Comparison of ENCODE assay signal across 8 cellular contexts in the genomic region with DNA sequence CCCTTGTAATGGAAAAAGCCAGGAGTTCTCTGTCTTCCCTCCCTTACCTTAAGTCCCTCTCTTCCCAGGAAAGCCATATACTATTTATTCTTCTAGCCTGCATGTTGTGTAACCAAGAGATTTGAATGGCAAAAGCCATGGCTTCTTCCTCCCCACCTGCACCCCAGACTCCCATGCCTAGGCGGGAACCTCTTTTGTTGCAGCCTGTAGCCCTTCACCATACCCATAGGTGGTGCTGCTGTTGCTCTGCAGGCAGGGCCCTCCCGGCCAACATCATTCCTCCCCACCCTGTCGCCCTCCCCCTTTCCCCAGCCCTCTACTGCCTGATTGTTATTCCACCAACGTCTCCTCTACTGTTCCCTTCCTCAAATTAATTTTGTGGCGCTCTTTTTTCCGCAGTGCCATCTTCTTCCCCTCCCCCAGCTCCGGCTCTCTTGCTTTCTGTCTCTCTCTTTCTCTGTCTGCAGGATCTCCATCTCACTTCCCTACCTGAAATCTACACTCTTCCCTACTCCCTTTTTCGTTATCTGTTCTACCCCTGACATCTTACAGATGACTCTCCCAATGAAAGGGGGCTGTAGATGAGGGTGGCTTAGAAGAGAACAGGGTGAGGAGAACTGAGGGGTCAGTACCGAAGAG. TPM values are rescaled to one million over a fixed set of nuclear protein-coding genes. Genes with fewer than 3 reads are reported as not detected.
DNase-seq lines count a peak whose midpoint lies in the region; ATAC-seq and TF ChIP-seq lines count a peak whose summit lies in the region.

No MANE protein-coding gene starts in this region.

- no peaks in the 10 kb centered on the region for H3K4me1 ChIP-seq in prostate gland (replicated peaks)

- intact Hi-C loops in activated naive CD4-positive, alpha-beta T cell treated with anti-CD3 and anti-CD28 coated beads for 36 hours (cut with micrococcal nuclease): no loop called here
- intact Hi-C loops in prostate gland (cut with DNase I): no loop called here

- WGBS in prostate gland: 46% methylated on average over 9 of the region's 9 CpGs

- CTCF ChIA-PET in activated naive CD4-positive, alpha-beta T cell treated with anti-CD3 and anti-CD28 coated beads for 36 hours (lab: Charles Lee): interaction anchor here (0.9 to 9.8 kb wide), 3 partner anchors 60 to 77 kb away, joined by 3 to 209 read pairs (median 27); partner anchors contain the start of gene THTPA

- H3K4me3 Mint-ChIP-seq in activated naive CD4-positive, alpha-beta T cell treated with anti-CD3 and anti-CD28 coated beads for 36 hours: no peak overlapping the region
- H3K4me3 Mint-ChIP-seq in activated naive CD8-positive, alpha-beta T cell treated with anti-CD3 and anti-CD28 coated beads, Interleukin-2, amount 50 U/mL, for 24 hours: no peak overlapping the region

- no peaks in the 10 kb centered on the region for H3K27me3 Mint-ChIP-seq in activated naive CD4-positive, alpha-beta T cell treated with anti-CD3 and anti-CD28 coated beads for 36 hours (ENCODE audit: low read depth)
- H3K27me3 Mint-ChIP-seq in activated naive CD8-positive, alpha-beta T cell treated with anti-CD3 and anti-CD28 coated beads, Interleukin-2, amount 50 U/mL, for 24 hours: no peaks in the 10 kb centered on the region

- no peaks in the 10 kb centered on the region for H3K36me3 ChIP-seq in prostate gland

- H3K27ac Mint-ChIP-seq in activated naive CD4-positive, alpha-beta T cell treated with anti-CD3 and anti-CD28 coated beads for 36 hours: no peak overlapping the region
- no peak overlapping the region for H3K27ac Mint-ChIP-seq in activated naive CD8-positive, alpha-beta T cell treated with anti-CD3 and anti-CD28 coated beads, Interleukin-2, amount 50 U/mL, for 24 hours

- no peaks in the 10 kb centered on the region for H3K9me3 Mint-ChIP-seq in activated naive CD4-positive, alpha-beta T cell treated with anti-CD3 and anti-CD28 coated beads for 36 hours
- H3K9me3 Mint-ChIP-seq in activated naive CD8-positive, alpha-beta T cell treated with anti-CD3 and anti-CD28 coated beads, Interleukin-2, amount 50 U/mL, for 24 hours: no peaks in the 10 kb centered on the region

- no peak for TF ChIP-seq CTCF in prostate gland (IDR thresholded peaks at IDR 0.05)

- no peaks in the 10 kb centered on the region for H3K27me3 ChIP-seq in prostate gland (replicated peaks; ENCODE audit: insufficient read depth)

- TF ChIP-seq POLR2A in prostate gland (IDR thresholded peaks at IDR 0.05): no peak

- peaks cover 1% of the 10 kb centered on the region for H3K4me1 Mint-ChIP-seq in activated naive CD4-positive, alpha-beta T cell treated with anti-CD3 and anti-CD28 coated beads for 36 hours (ENCODE audit: low read depth)
- H3K4me1 Mint-ChIP-seq in activated naive CD8-positive, alpha-beta T cell treated with anti-CD3 and anti-CD28 coated beads, Interleukin-2, amount 50 U/mL, for 24 hours: no peaks in the 10 kb centered on the region

- no peak overlapping the region for H3K27ac ChIP-seq in prostate gland

- peaks cover 13% of the 10 kb centered on the region for H3K36me3 Mint-ChIP-seq in activated naive CD4-positive, alpha-beta T cell treated with anti-CD3 and anti-CD28 coated beads for 36 hours (ENCODE audit: low read depth)
- peaks cover 17% of the 10 kb centered on the region for H3K36me3 Mint-ChIP-seq in activated naive CD8-positive, alpha-beta T cell treated with anti-CD3 and anti-CD28 coated beads, Interleukin-2, amount 50 U/mL, for 24 hours (ENCODE audit: low read depth)

- H3K4me3 ChIP-seq in prostate gland: no peak overlapping the region

- peak; percentile 17 for DNase-seq in activated naive CD4-positive, alpha-beta T cell treated with anti-CD3 and anti-CD28 coated beads for 36 hours
- no peak for DNase-seq in activated naive CD4-positive, alpha-beta T cell treated with Interleukin-2 at 50 U/mL for 16 hours
- DNase-seq in NCI-H128 (lab: John Stamatoyannopoulos, UW; ENCODE audit: unreplicated experiment) (peak; percentile 51), medulla oblongata (ENCODE audit: extremely low spot score) (peak; percentile 80), prostate gland (ENCODE audit: low spot score) (no peak)
- DNase-seq in activated naive CD8-positive, alpha-beta T cell treated with anti-CD3 and anti-CD28 coated beads, Interleukin-2, amount 50 U/mL, for 24 hours: no peak
- DNase-seq in activated CD4-positive, CD25-positive, alpha-beta regulatory T cell (lab: John Stamatoyannopoulos, UW): no peak

- H3K9me3 ChIP-seq in prostate gland: no peaks in the 10 kb centered on the region

- ATAC-seq in activated naive CD8-positive, alpha-beta T cell treated with anti-CD3 and anti-CD28 coated beads, Interleukin-2, amount 50 U/mL, for 24 hours: peak; percentile 68
- ATAC-seq in GM21526 (IDR thresholded peaks at IDR 0.05; ENCODE audit: low FRiP score, unreplicated experiment): no peak

RNA-seq across cellular contexts. Expression of gene NGDN, which starts 13.8 kb away (rescaled TPM):
- 10 to 100 TPM; 38.9 to 40.8 TPM for total RNA-seq in activated naive CD4-positive, alpha-beta T cell treated with anti-CD3 and anti-CD28 coated beads for 36 hours
- total RNA-seq in prostate gland: 10 to 100 TPM; 33.7 to 37.0 TPM

RNA-seq across cellular contexts. Expression of gene MYH7, which starts 47.9 kb away (rescaled TPM):
- total RNA-seq in activated naive CD4-positive, alpha-beta T cell treated with anti-CD3 and anti-CD28 coated beads for 36 hours: not detected
- total RNA-seq in prostate gland: 10 to 100 TPM in 1 of 2 donors, under 1 TPM in 1; 0.28 to 40.1 TPM

Comparison
In these comparisons a context has a peak if more than half of its experiments do, and no peak if none do; other contexts are left out.
1. DNase-seq: peak in activated naive CD4-positive, alpha-beta T cell treated with anti-CD3 and anti-CD28 coated beads for 36 hours (single experiment), NCI-H128 (single experiment) and medulla oblongata (single experiment); none in activated naive CD4-positive, alpha-beta T cell treated with Interleukin-2 at 50 U/mL for 16 hours (single experiment), activated naive CD8-positive, alpha-beta T cell treated with anti-CD3 and anti-CD28 coated beads, Interleukin-2, amount 50 U/mL, for 24 hours (single experiment), prostate gland (single experiment) and activated CD4-positive, CD25-positive, alpha-beta regulatory T cell (0 of 4).